ENCODE assay signal across 1 cellular context in genomic region chr12:98592825-98593322, GRCh38.
TF ChIP-seq lines count a peak whose summit lies in the region.

No MANE protein-coding gene starts in this region.

TF ChIP-seq in K562, 482 proteins besides CTCF, POLR2A, EP300 and RAD21 (continued from another document and continues in another):
- TF ChIP-seq ZNF644 (tag; IDR thresholded peaks at IDR 0.05; ENCODE audit: low read depth) = 0 out of 2 replicates have a peak, but pooled peaks have one; percentile 8
- TF ChIP-seq ZNF140 (CRISPR knock-in tag; IDR thresholded peaks at IDR 0.05) = no peak
- TF ChIP-seq ZNF655 (CRISPR knock-in tag; IDR thresholded peaks at IDR 0.05) = no peak
- TF ChIP-seq TBL1XR1 (IDR thresholded peaks at IDR 0.05; ENCODE audit: low read length in 2 of 2) = no peak
- no peak for TF ChIP-seq FOXO4 (CRISPR knock-in tag; IDR thresholded peaks at IDR 0.05)
- TF ChIP-seq TRIM25 (IDR thresholded peaks at IDR 0.05; ENCODE audit: borderline replicate concordance) = no peak
- peak; percentile 13; the same call in 1 of the 2 replicates for TF ChIP-seq FOXM1 (IDR thresholded peaks at IDR 0.05; ENCODE audit: low read depth)
- no peak for TF ChIP-seq FOXM1 (CRISPR knock-in tag; IDR thresholded peaks at IDR 0.05; ENCODE audit: low read depth)
- TF ChIP-seq MAX (CRISPR knock-in tag; IDR thresholded peaks at IDR 0.05) = no peak
- no peak for TF ChIP-seq ZNF518B (CRISPR knock-in tag; IDR thresholded peaks at IDR 0.05)
- TF ChIP-seq RFX7 (CRISPR knock-in tag; IDR thresholded peaks at IDR 0.05) = no peak
- no peak for TF ChIP-seq ZNF695 (CRISPR knock-in tag; IDR thresholded peaks at IDR 0.05)
- no peak for TF ChIP-seq MGA (IDR thresholded peaks at IDR 0.05)
- no peak for TF ChIP-seq ATF6 (CRISPR knock-in tag; IDR thresholded peaks at IDR 0.05)
- no peak for TF ChIP-seq TSC22D4 (tag; IDR thresholded peaks at IDR 0.05)
- 0 out of 2 replicates have a peak, but pooled peaks have one; percentile 57 for TF ChIP-seq DPF2 (IDR thresholded peaks at IDR 0.05)
- TF ChIP-seq ZNF639 (CRISPR knock-in tag; conservative IDR thresholded peaks at IDR 0.05 in 1 of 2, IDR thresholded peaks at IDR 0.05 in 1 of 2) = 0 out of 4 replicates have a peak, but pooled peaks of 1 of the 2 experiments have one; percentile 20
- TF ChIP-seq SMARCB1 (IDR thresholded peaks at IDR 0.05; ENCODE audit: insufficient read length, low read depth) = no peak
- TF ChIP-seq HDAC8 (tag; IDR thresholded peaks at IDR 0.05) = no peak
- peak; percentile 55; the same call in 1 of the 2 replicates for TF ChIP-seq ZNF592 (IDR thresholded peaks at IDR 0.05)
- TF ChIP-seq NCOA4 (IDR thresholded peaks at IDR 0.05; ENCODE audit: partially characterized antibody) = peak; percentile 20
